1 cellular context compared by ENCODE assay signal in the genomic region with DNA sequence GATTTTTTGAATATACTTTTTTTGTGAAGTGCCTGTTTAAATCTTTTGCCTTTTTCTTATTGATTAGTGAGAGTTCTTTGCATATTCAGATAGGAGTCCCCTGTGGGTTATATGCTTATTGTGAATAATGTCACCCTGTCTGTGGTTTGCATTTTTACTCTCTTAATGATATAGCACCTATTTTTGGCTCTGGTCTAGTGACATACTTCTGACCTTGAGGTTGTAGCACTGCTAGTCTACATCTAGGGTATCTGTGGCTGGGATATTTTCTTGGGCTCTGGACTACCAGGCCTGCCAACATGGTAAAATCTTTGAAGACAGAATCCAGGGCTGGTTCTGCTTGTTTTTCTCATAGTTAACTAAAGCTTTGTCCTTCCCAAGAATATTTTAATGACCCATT.
TF ChIP-seq lines count a peak whose summit lies in the region.

No MANE protein-coding gene starts in this region.

TF ChIP-seq in GM12878, 131 proteins besides CTCF, POLR2A, EP300 and RAD21 (continued from another document):
- TF ChIP-seq, protein P1, sequence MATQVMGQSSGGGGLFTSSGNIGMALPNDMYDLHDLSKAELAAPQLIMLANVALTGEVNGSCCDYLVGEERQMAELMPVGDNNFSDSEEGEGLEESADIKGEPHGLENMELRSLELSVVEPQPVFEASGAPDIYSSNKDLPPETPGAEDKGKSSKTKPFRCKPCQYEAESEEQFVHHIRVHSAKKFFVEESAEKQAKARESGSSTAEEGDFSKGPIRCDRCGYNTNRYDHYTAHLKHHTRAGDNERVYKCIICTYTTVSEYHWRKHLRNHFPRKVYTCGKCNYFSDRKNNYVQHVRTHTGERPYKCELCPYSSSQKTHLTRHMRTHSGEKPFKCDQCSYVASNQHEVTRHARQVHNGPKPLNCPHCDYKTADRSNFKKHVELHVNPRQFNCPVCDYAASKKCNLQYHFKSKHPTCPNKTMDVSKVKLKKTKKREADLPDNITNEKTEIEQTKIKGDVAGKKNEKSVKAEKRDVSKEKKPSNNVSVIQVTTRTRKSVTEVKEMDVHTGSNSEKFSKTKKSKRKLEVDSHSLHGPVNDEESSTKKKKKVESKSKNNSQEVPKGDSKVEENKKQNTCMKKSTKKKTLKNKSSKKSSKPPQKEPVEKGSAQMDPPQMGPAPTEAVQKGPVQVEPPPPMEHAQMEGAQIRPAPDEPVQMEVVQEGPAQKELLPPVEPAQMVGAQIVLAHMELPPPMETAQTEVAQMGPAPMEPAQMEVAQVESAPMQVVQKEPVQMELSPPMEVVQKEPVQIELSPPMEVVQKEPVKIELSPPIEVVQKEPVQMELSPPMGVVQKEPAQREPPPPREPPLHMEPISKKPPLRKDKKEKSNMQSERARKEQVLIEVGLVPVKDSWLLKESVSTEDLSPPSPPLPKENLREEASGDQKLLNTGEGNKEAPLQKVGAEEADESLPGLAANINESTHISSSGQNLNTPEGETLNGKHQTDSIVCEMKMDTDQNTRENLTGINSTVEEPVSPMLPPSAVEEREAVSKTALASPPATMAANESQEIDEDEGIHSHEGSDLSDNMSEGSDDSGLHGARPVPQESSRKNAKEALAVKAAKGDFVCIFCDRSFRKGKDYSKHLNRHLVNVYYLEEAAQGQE (IDR thresholded peaks at IDR 0.05; ENCODE audit: low read depth, low read length), result no peak
- TF ChIP-seq SPI1 (IDR thresholded peaks at IDR 0.05; ENCODE audit: borderline replicate concordance, insufficient read depth, low read depth, low read length) (no peak), PML (IDR thresholded peaks at IDR 0.05; ENCODE audit: low read length) (no peak), SREBF1 (IDR thresholded peaks at IDR 0.05; ENCODE audit: low read length) (no peak), MEF2B (IDR thresholded peaks at IDR 0.05; ENCODE audit: partially characterized antibody, poor library complexity, severe bottlenecking) (peak; percentile 47), HDGF (IDR thresholded peaks at IDR 0.05) (no peak)
- TF ChIP-seq, protein P2, sequence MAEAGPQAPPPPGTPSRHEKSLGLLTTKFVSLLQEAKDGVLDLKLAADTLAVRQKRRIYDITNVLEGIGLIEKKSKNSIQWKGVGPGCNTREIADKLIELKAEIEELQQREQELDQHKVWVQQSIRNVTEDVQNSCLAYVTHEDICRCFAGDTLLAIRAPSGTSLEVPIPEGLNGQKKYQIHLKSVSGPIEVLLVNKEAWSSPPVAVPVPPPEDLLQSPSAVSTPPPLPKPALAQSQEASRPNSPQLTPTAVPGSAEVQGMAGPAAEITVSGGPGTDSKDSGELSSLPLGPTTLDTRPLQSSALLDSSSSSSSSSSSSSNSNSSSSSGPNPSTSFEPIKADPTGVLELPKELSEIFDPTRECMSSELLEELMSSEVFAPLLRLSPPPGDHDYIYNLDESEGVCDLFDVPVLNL (IDR thresholded peaks at IDR 0.05; ENCODE audit: low read depth, low read length), result no peak
